Comparison of ENCODE assay signal across 9 cellular contexts in the genomic region with DNA sequence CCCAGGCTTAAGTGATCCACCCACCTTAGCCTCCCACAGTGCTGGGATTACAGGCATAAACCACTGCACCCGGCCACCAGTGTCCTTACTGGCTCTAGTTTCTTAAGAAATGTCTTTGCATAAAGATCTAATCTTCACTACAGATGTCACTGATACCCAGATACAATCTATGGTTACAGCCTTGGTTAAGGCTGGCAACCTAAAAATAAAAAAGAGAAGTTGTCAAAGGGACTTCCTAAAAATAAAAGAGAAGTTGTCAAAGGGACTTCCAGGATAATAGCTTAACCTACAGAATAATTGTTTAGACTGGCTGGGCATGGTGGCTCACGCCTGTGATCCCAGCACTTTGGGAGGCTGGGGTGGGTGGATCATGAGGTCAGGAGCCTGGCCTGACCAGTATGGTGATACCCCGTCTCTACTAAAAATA. TPM values are rescaled to one million over a fixed set of nuclear protein-coding genes. Genes with fewer than 3 reads are reported as not detected.
DNase-seq lines count a peak whose midpoint lies in the region; ATAC-seq and TF ChIP-seq lines count a peak whose summit lies in the region.
"Had no signal": no experiment of that assay in that cellular context is flagged by ENCODE, and none has a peak within 500 bp of the region (broad histone marks: within the 10 kb centered on the region; RNA-seq: fewer than 3 reads in every experiment).

No MANE protein-coding gene starts in this region.

- H3K4me2 ChIP-seq in OCI-LY1 (ENCODE audit: low read length), result peak overlapping the region; percentile 30

- H3K9me2 ChIP-seq in OCI-LY1 (ENCODE audit: low read depth, low read length), result no peaks in the 10 kb centered on the region

- H3K9ac ChIP-seq in OCI-LY1 (ENCODE audit: low read length) (no peak overlapping the region), colonic mucosa (ENCODE audit: low read depth in 2 of 2, low read length in 2 of 2) (no peak overlapping the region)

- H3K36me3 Mint-ChIP-seq in natural killer cell, result peaks cover 13% of the 10 kb centered on the region

- H3K27ac ChIP-seq in OCI-LY1 (ENCODE audit: low read depth, low read length, poor library complexity, severe bottlenecking) (peak overlapping the region; percentile 64), colonic mucosa (no peak overlapping the region)

- H3K36me3 ChIP-seq in OCI-LY1 (ENCODE audit: insufficient read depth, low read length), result peaks cover 22% of the 10 kb centered on the region
- no peaks in the 10 kb centered on the region for H3K36me3 ChIP-seq in colonic mucosa

- ATAC-seq in GM18868 (IDR thresholded peaks at IDR 0.05; ENCODE audit: unreplicated experiment) (peak; percentile 88), HG02763 (IDR thresholded peaks at IDR 0.05; ENCODE audit: unreplicated experiment) (peak; percentile 52), natural killer cell (peak in 2 of 3 donors; percentile 18 to 73)

- DNase-seq in natural killer cell, result no peak
- no peak for DNase-seq in activated effector memory CD4-positive, alpha-beta T cell treated with anti-CD3 and anti-CD28 coated beads, Interleukin-2, amount 50 U/mL, for 16 hours
- DNase-seq in activated CD4-positive, CD25-positive, alpha-beta regulatory T cell (lab: John Stamatoyannopoulos, UW), result no peak
- DNase-seq in COLO668 (lab: John Stamatoyannopoulos, UW; ENCODE audit: unreplicated experiment), result no peak
- DNase-seq in colonic mucosa, result no peak
- DNase-seq: dermis blood vessel endothelial cell had no signal

- no peak for TF ChIP-seq CTCF in OCI-LY1 (IDR thresholded peaks at IDR 0.05; ENCODE audit: low read length)
- no peak for TF ChIP-seq CTCF in natural killer cell (IDR thresholded peaks at IDR 0.05)
- TF ChIP-seq CTCF in colonic mucosa (IDR thresholded peaks at IDR 0.05), result no peak

- no peak overlapping the region for H3K4me3 Mint-ChIP-seq in natural killer cell

- H3K4me3 ChIP-seq in OCI-LY1 (ENCODE audit: low read depth, low read length, poor library complexity, severe bottlenecking), result no peak overlapping the region
- no peak overlapping the region for H3K4me3 ChIP-seq in colonic mucosa

- peaks cover 3% of the 10 kb centered on the region for H3F3A ChIP-seq in OCI-LY1 (ENCODE audit: insufficient read depth, low read length)

- H3K4me1 Mint-ChIP-seq in natural killer cell, result peaks cover 3 to 9% of the 10 kb centered on the region in 2 donors

- no peaks in the 10 kb centered on the region for H4K20me1 ChIP-seq in OCI-LY1 (ENCODE audit: insufficient read depth, low read length)

- H3K27ac Mint-ChIP-seq in natural killer cell, result peak overlapping the region in 1 of 2 donors; percentile 33

- peaks cover 2 to 3% of the 10 kb centered on the region in 2 donors for H3K9me3 Mint-ChIP-seq in natural killer cell

- H2AFZ ChIP-seq in OCI-LY1 (ENCODE audit: low read length), result no peak overlapping the region

- H3K27me3 ChIP-seq in OCI-LY1 (ENCODE audit: insufficient read depth, low read length), result no peaks in the 10 kb centered on the region
- H3K27me3 ChIP-seq in colonic mucosa, result no peaks in the 10 kb centered on the region

- H3K4me1 ChIP-seq in OCI-LY1 (ENCODE audit: insufficient read depth, low read length, severe bottlenecking), result peaks cover 22% of the 10 kb centered on the region
- H3K4me1 ChIP-seq in colonic mucosa, result no peaks in the 10 kb centered on the region

- no peaks in the 10 kb centered on the region for H3K79me2 ChIP-seq in OCI-LY1 (ENCODE audit: insufficient read depth, low read length)

- intact Hi-C loops in natural killer cell (cut with micrococcal nuclease), result no loop called here
- intact Hi-C loops in colonic mucosa (cut with DNase I), result loop anchor here (5.0 to 10.0 kb wide), 2 partner anchors 378 to 615 kb away; no protein-coding TSS in a partner anchor

- peaks cover 10% of the 10 kb centered on the region for H3K9me3 ChIP-seq in OCI-LY1 (ENCODE audit: low read length)
- no peaks in the 10 kb centered on the region for H3K9me3 ChIP-seq in colonic mucosa

- no peaks in the 10 kb centered on the region for H3K27me3 Mint-ChIP-seq in natural killer cell (ENCODE audit: low read depth in 2 of 2)

RNA-seq across cellular contexts. Expression of a gene that starts 27.6 kb away (rescaled TPM):
- total RNA-seq in natural killer cell (1 to 10 TPM; 1.2 to 1.9 (median 1.2) TPM), colonic mucosa (1 to 10 TPM; 3.7 to 5.2 TPM)

RNA-seq across cellular contexts. Expression of a gene that starts 41.7 kb away (rescaled TPM):
- total RNA-seq in natural killer cell (1 to 10 TPM; 4.6 to 6.9 (median 6.3) TPM), colonic mucosa (1 to 10 TPM; 4.4 to 4.8 TPM)
